Comparison of ENCODE assay signal across 8 cellular contexts in genomic region chr2:229714080-229714735, GRCh38. TPM values are rescaled to one million over a fixed set of nuclear protein-coding genes. Genes with fewer than 3 reads are reported as not detected.
DNase-seq lines count a peak whose midpoint lies in the region; ATAC-seq and TF ChIP-seq lines count a peak whose summit lies in the region.

TSS of gene DNER (minus strand) at chr2:229714555. CDS start at chr2:229714423, 132 bp downstream.

- H3K27ac Mint-ChIP-seq in activated T-helper 2 cell treated with anti-CD3 and anti-CD28 coated beads, Interferon-gamma antibody, Interleukin-2, Interleukin-4, amounts not matched to agents 10 μg/mL and 5 μg/mL and 100 μg/mL, durations not matched to agents 14 hours and 24 hours and 36 hours: no peak within 1 kb of the TSS

- H3K4me3 Mint-ChIP-seq in activated T-helper 2 cell treated with anti-CD3 and anti-CD28 coated beads, Interferon-gamma antibody, Interleukin-2, Interleukin-4, amounts not matched to agents 10 μg/mL and 5 μg/mL and 100 μg/mL, durations not matched to agents 14 hours and 24 hours and 36 hours (ENCODE audit: low read depth): no peak within 1 kb of the TSS

- DNase-seq in AG04449 (ENCODE audit: low read depth, low spot score) (no peak), NCI-H82 (lab: John Stamatoyannopoulos, UW) (peak; percentile 72), globus pallidus (ENCODE audit: low spot score) (peak; percentile 78), ovary (peak in 1 of 5 donors; percentile 15), NCI-H1694 (lab: John Stamatoyannopoulos, UW) (no peak)
- peak; percentile 48 for DNase-seq in activated T-helper 2 cell treated with anti-CD3 and anti-CD28 coated beads, Interferon-gamma antibody, Interleukin-2, Interleukin-4, amounts not matched to agents 10 μg/mL and 5 μg/mL and 100 μg/mL, durations not matched to agents 14 hours and 24 hours and 36 hours (ENCODE audit: low spot score)

- TF ChIP-seq CTCF in AG04449 (IDR thresholded peaks at IDR 0.05; ENCODE audit: insufficient read depth, low read length, missing control alignments): no peak
- TF ChIP-seq CTCF in ovary (IDR thresholded peaks at IDR 0.05): no peak

- CTCF ChIA-PET in AG04449 (lab: Yijun Ruan, JAX): no interaction called here

- H3K9me3 ChIP-seq in ovary: no peaks in the 10 kb centered on the region

- POLR2A ChIA-PET in AG04449 (lab: Yijun Ruan, JAX): no interaction called here

- no peak for TF ChIP-seq EP300 in ovary (IDR thresholded peaks at IDR 0.05)

- intact Hi-C loops in activated T-helper 2 cell treated with anti-CD3 and anti-CD28 coated beads, Interferon-gamma antibody, Interleukin-2, Interleukin-4, amounts not matched to agents 10 μg/mL and 5 μg/mL and 100 μg/mL, durations not matched to agents 14 hours and 24 hours and 36 hours (cut with micrococcal nuclease): no loop called here
- intact Hi-C loops in ovary (cut with DNase I): no loop called here

- 1 to 3% (median 1%) methylated on average over 11 to 82 of the region's 84 CpGs for WGBS in ovary, 3 donors

- no peaks in the 10 kb centered on the region for H3K36me3 ChIP-seq in ovary

- H3K4me3 ChIP-seq in AG04449 (ENCODE audit: low read depth, low read length) (peak within 1 kb of the TSS; percentile 30), ovary (peak within 1 kb of the TSS; percentile 18)

- TF ChIP-seq POLR2A in ovary (IDR thresholded peaks at IDR 0.05): no peak

- H3K27me3 Mint-ChIP-seq in activated T-helper 2 cell treated with anti-CD3 and anti-CD28 coated beads, Interferon-gamma antibody, Interleukin-2, Interleukin-4, amounts not matched to agents 10 μg/mL and 5 μg/mL and 100 μg/mL, durations not matched to agents 14 hours and 24 hours and 36 hours (ENCODE audit: low read depth): peaks cover 74% of the 10 kb centered on the region

- no peaks in the 10 kb centered on the region for H3K36me3 Mint-ChIP-seq in activated T-helper 2 cell treated with anti-CD3 and anti-CD28 coated beads, Interferon-gamma antibody, Interleukin-2, Interleukin-4, amounts not matched to agents 10 μg/mL and 5 μg/mL and 100 μg/mL, durations not matched to agents 14 hours and 24 hours and 36 hours (ENCODE audit: low read depth)

- no peaks in the 10 kb centered on the region for H3K9me3 Mint-ChIP-seq in activated T-helper 2 cell treated with anti-CD3 and anti-CD28 coated beads, Interferon-gamma antibody, Interleukin-2, Interleukin-4, amounts not matched to agents 10 μg/mL and 5 μg/mL and 100 μg/mL, durations not matched to agents 14 hours and 24 hours and 36 hours

- peaks cover 3% of the 10 kb centered on the region for H3K27me3 ChIP-seq in ovary

- no peak within 1 kb of the TSS for H3K27ac ChIP-seq in ovary

- H3K4me1 ChIP-seq in ovary (ENCODE audit: insufficient read depth): peaks cover 10% of the 10 kb centered on the region

- ATAC-seq in GM18868 (IDR thresholded peaks at IDR 0.05; ENCODE audit: unreplicated experiment): peak; percentile 83
- peak; percentile 80 for ATAC-seq in HG03064 (IDR thresholded peaks at IDR 0.05; ENCODE audit: low read depth, unreplicated experiment)

- peaks cover 4% of the 10 kb centered on the region for H3K4me1 Mint-ChIP-seq in activated T-helper 2 cell treated with anti-CD3 and anti-CD28 coated beads, Interferon-gamma antibody, Interleukin-2, Interleukin-4, amounts not matched to agents 10 μg/mL and 5 μg/mL and 100 μg/mL, durations not matched to agents 14 hours and 24 hours and 36 hours (ENCODE audit: low read depth)

RNA-seq across cellular contexts. Expression of gene DNER, which starts in this region (rescaled TPM):
- not detected in 2 replicates for total RNA-seq in activated T-helper 2 cell treated with anti-CD3 and anti-CD28 coated beads, Interferon-gamma antibody, Interleukin-2, Interleukin-4, amounts not matched to agents 10 μg/mL and 5 μg/mL and 100 μg/mL, durations not matched to agents 14 hours and 24 hours and 36 hours
- total RNA-seq in ovary: 1 to 10 TPM in 5 of 7 donors, under 1 TPM in 1, not detected in 1; 0.17 to 2.7 (median 1.2) TPM
- polyA plus RNA-seq in ovary: 1 to 10 TPM in 1 of 2 donors, under 1 TPM in 1; 0.17 to 1.3 TPM

Comparison
In these comparisons a context has a peak if more than half of its experiments do, and no peak if none do; other contexts are left out.
1. Peak in DNase-seq in activated T-helper 2 cell treated with anti-CD3 and anti-CD28 coated beads, Interferon-gamma antibody, Interleukin-2, Interleukin-4, amounts not matched to agents 10 μg/mL and 5 μg/mL and 100 μg/mL, durations not matched to agents 14 hours and 24 hours and 36 hours; RNA of the gene not detected or under 1 TPM.
2. DNase-seq: peak in NCI-H82 (single experiment) and globus pallidus (single experiment); none in AG04449 (single experiment) and NCI-H1694 (single experiment).